In the genomic region with DNA sequence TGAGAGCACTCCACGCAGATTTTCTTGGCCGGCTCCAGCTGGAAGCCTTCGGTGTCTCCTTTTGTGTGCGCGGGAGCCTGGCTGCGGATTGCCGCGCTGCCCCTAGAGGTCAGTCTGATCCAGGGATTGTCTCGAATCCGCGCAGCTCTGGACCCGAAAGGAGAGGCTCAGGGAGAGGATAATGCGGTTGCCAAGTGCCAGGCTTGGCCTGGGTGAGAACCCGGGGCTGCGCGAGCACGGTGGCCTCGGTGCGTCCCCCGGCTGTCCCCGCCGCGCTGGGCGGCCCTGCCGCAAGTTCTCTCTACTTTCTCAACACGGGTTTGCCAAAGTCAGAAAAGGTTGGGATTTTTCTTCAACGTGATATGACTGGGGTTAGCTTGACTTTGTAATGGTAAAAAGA, we compare ENCODE assay signal across 8 cellular contexts.
DNase-seq lines count a peak whose midpoint lies in the region; ATAC-seq and TF ChIP-seq lines count a peak whose summit lies in the region.

No MANE protein-coding gene starts in this region.

- no peak overlapping the region for H3K27ac ChIP-seq in cardiac muscle cell

- TF ChIP-seq CTCF in WI38 (IDR thresholded peaks at IDR 0.05; ENCODE audit: low read depth, low read length) (peak; percentile 24; the same call in 1 of the 2 replicates), cardiac muscle cell (IDR thresholded peaks at IDR 0.05; ENCODE audit: low read depth, low read length) (peak; percentile 86)

- peaks cover 13% of the 10 kb centered on the region for H3K27me3 ChIP-seq in cardiac muscle cell

- ATAC-seq in HG02588 (IDR thresholded peaks at IDR 0.05; ENCODE audit: unreplicated experiment) = no peak

- H3K4me3 ChIP-seq in WI38 (ENCODE audit: low read depth, low read length) (no peak overlapping the region), cardiac muscle cell (no peak overlapping the region)

- peak; percentile 8 for DNase-seq in activated T-cell treated with anti-CD3 and anti-CD28 coated beads for 48 hours (ENCODE audit: low read depth)
- DNase-seq in activated T-cell treated with anti-CD3 and anti-CD28 coated beads, Interleukin-2, amount 50 U/mL, for 1 hour = no peak
- peak; percentile 41 for DNase-seq in NCI-H146 (lab: John Stamatoyannopoulos, UW)
- DNase-seq in cardiac muscle cell (ENCODE audit: low read depth in 1 of 2, low spot score in 1 of 2) = peak; percentile 62 to 80
- DNase-seq in putamen (ENCODE audit: low spot score) = peak; percentile 50
- DNase-seq in activated gamma-delta T cell (lab: John Stamatoyannopoulos, UW) = no peak

- H3K36me3 ChIP-seq in cardiac muscle cell = no peaks in the 10 kb centered on the region

- H3K4me1 ChIP-seq in cardiac muscle cell (ENCODE audit: low read depth) = no peaks in the 10 kb centered on the region

- H3K9me3 ChIP-seq in cardiac muscle cell (ENCODE audit: low read depth) = no peaks in the 10 kb centered on the region

Comparison
In these comparisons a context has a peak if more than half of its experiments do, and no peak if none do; other contexts are left out.
1. DNase-seq: peak in activated T-cell treated with anti-CD3 and anti-CD28 coated beads for 48 hours (single experiment), NCI-H146 (single experiment), cardiac muscle cell (2 of 2) and putamen (single experiment); none in activated T-cell treated with anti-CD3 and anti-CD28 coated beads, Interleukin-2, amount 50 U/mL, for 1 hour (single experiment) and activated gamma-delta T cell (single experiment).